ENCODE assay signal across 20 cellular contexts in genomic region chr10:29277296-29277695, GRCh38. TPM values are rescaled to one million over a fixed set of nuclear protein-coding genes. Genes with fewer than 3 reads are reported as not detected.
DNase-seq lines count a peak whose midpoint lies in the region; TF ChIP-seq lines count a peak whose summit lies in the region.
"Had no signal": no experiment of that assay in that cellular context is flagged by ENCODE, and none has a peak within 500 bp of the region (broad histone marks: within the 10 kb centered on the region; RNA-seq: fewer than 3 reads in every experiment).

No MANE protein-coding gene starts in this region.

- H3K36me3 Mint-ChIP-seq in neural progenitor cell = no peaks in the 10 kb centered on the region
- H3K36me3 Mint-ChIP-seq: CD4-positive, CD25-positive, alpha-beta regulatory T cell had no signal

- no peaks in the 10 kb centered on the region for H3K79me2 ChIP-seq in neural progenitor cell (ENCODE audit: low read depth)

- H4K20me1 ChIP-seq in neural progenitor cell (ENCODE audit: low read depth) = no peaks in the 10 kb centered on the region

- H3K4me3 ChIP-seq in BE2C (ENCODE audit: low read depth, low read length) = no peak overlapping the region
- H3K4me3 ChIP-seq in HEK293 (ENCODE audit: low read depth, low read length) = no peak overlapping the region
- no peak overlapping the region for H3K4me3 ChIP-seq in adrenal gland
- no peak overlapping the region for H3K4me3 ChIP-seq in neural progenitor cell

- H3K27ac ChIP-seq in HEK293 (ENCODE audit: extremely low read depth, low read depth, low read length) (peak overlapping the region; percentile 87), adrenal gland (no peak overlapping the region), neural progenitor cell (no peak overlapping the region)
- H3K27ac ChIP-seq: KMS-11 had no signal

- no peaks in the 10 kb centered on the region for H3K36me3 ChIP-seq in BE2C
- H3K36me3 ChIP-seq in HEK293 (ENCODE audit: control insufficient read depth in 2 of 2, insufficient read depth in 1 of 2, low read length in 2 of 2) = no peaks in the 10 kb centered on the region
- H3K36me3 ChIP-seq in adrenal gland (replicated peaks in 1 of 2) = no peaks in the 10 kb centered on the region
- no peaks in the 10 kb centered on the region for H3K36me3 ChIP-seq in neural progenitor cell

- H3K4me1 Mint-ChIP-seq in neural progenitor cell = peaks cover 4% of the 10 kb centered on the region
- H3K4me1 Mint-ChIP-seq: CD4-positive, CD25-positive, alpha-beta regulatory T cell had no signal

- H3K27me3 ChIP-seq in BE2C (no peaks in the 10 kb centered on the region), adrenal gland (no peaks in the 10 kb centered on the region), neural progenitor cell (no peaks in the 10 kb centered on the region)

- intact Hi-C loops in adrenal gland (cut with DNase I) = no loop called here

- H3K4me1 ChIP-seq in BE2C (peaks cover 14% of the 10 kb centered on the region), HEK293 (ENCODE audit: control insufficient read depth, insufficient read depth, low read length) (peaks cover 20% of the 10 kb centered on the region), adrenal gland (replicated peaks in 1 of 2) (no peaks in the 10 kb centered on the region), neural progenitor cell (peaks cover 11% of the 10 kb centered on the region)

- H3K27me3 Mint-ChIP-seq in neural progenitor cell (ENCODE audit: insufficient read depth, low read depth) = peaks cover 6% of the 10 kb centered on the region
- H3K27me3 Mint-ChIP-seq: CD4-positive, CD25-positive, alpha-beta regulatory T cell had no signal

- H3K27ac Mint-ChIP-seq in neural progenitor cell = no peak overlapping the region
- H3K27ac Mint-ChIP-seq: CD4-positive, CD25-positive, alpha-beta regulatory T cell had no signal

- no peak for TF ChIP-seq POLR2A in adrenal gland (IDR thresholded peaks at IDR 0.05)

- POLR2A ChIA-PET in HEK293 (lab: Yijun Ruan, JAX) = no interaction called here

- TF ChIP-seq CTCF in BE2C (IDR thresholded peaks at IDR 0.05; ENCODE audit: low read depth, low read length) (no peak), HEK293 (tag by site-specific recombination; IDR thresholded peaks at IDR 0.05) (no peak), adrenal gland (IDR thresholded peaks at IDR 0.05) (no peak), neural progenitor cell (IDR thresholded peaks at IDR 0.05) (no peak)

- 65 to 85% (median 75%) methylated on average over 4 of the region's 4 CpGs for WGBS in adrenal gland, 4 donors

- H3K4me2 ChIP-seq in neural progenitor cell = peak overlapping the region; percentile 4
- H3K4me2 ChIP-seq: KMS-11 had no signal

- no peak overlapping the region for H2AFZ ChIP-seq in neural progenitor cell (replicated peaks)

- peak; percentile 26 for DNase-seq in BE2C
- DNase-seq in adrenal gland = peak; percentile 27 to 69 (median 55)
- no peak for DNase-seq in neural progenitor cell (ENCODE audit: low spot score)
- no peak for DNase-seq in pons (ENCODE audit: low spot score)
- no peak for DNase-seq in COLO668 (lab: John Stamatoyannopoulos, UW; ENCODE audit: unreplicated experiment)
- no peak for DNase-seq in occipital lobe (lab: John Stamatoyannopoulos, UW)
- no peak for DNase-seq in NOMO-1 treated with dmso at 0.1 percent for 144 hours (lab: John Stamatoyannopoulos, UW; ENCODE audit: unreplicated experiment)
- DNase-seq: CD4-positive, CD25-positive, alpha-beta regulatory T cell; DND-41; MM.1S; NCI-H1105 treated with DMSO at 0.1 percent for 48 hours; NCI-H187; NCI-H2171 treated with DMSO at 0.1 percent for 48 hours; NCI-H510A; SHP77 treated with DMSO at 0.1 percent for 48 hours had no signal

- no peak overlapping the region for H3K4me3 Mint-ChIP-seq in neural progenitor cell
- H3K4me3 Mint-ChIP-seq: CD4-positive, CD25-positive, alpha-beta regulatory T cell had no signal

- H3K9ac ChIP-seq in neural progenitor cell = no peak overlapping the region
- H3K9ac ChIP-seq: KMS-11 had no signal

- H3K9me3 Mint-ChIP-seq in neural progenitor cell = peaks cover 2% of the 10 kb centered on the region

- H3K9me3 ChIP-seq in BE2C (no peaks in the 10 kb centered on the region), HEK293 (ENCODE audit: control insufficient read depth, insufficient read depth, low read depth, low read length) (no peaks in the 10 kb centered on the region), adrenal gland (replicated peaks in 1 of 3) (no peaks in the 10 kb centered on the region), neural progenitor cell (ENCODE audit: low read depth) (no peaks in the 10 kb centered on the region)

- no peaks in the 10 kb centered on the region for H3F3A ChIP-seq in neural progenitor cell (ENCODE audit: low read depth)

- CTCF ChIA-PET in HEK293 (lab: Yijun Ruan, JAX) = interaction anchor here (1.5 kb wide), 1 partner anchor 27 kb away, joined by 4 read pairs; no protein-coding TSS in a partner anchor

TF ChIP-seq in HEK293, 187 proteins besides CTCF, POLR2A, EP300 and RAD21:
- TF ChIP-seq GLIS2 (tag by site-specific recombination; IDR thresholded peaks at IDR 0.05) (no peak), ZBTB44 (tag by site-specific recombination; IDR thresholded peaks at IDR 0.05) (0 out of 2 replicates have a peak, but pooled peaks have one; percentile 25)

RNA-seq across cellular contexts. Expression of gene LYZL1, which starts 11.6 kb away (rescaled TPM):
- polyA plus RNA-seq in BE2C (2012; ENCODE audit: insufficient read depth, insufficient read length, low read depth) = not detected
- total RNA-seq in adrenal gland (not detected), neural progenitor cell (ENCODE audit: low replicate concordance) (not detected in 2 replicates), occipital lobe (not detected)
- not detected for polyA plus RNA-seq in adrenal gland
- total RNA-seq: A673; CD4-positive, CD25-positive, alpha-beta regulatory T cell; H1; HepG2 had no signal
- polyA plus RNA-seq: CD4-positive, CD25-positive, alpha-beta regulatory T cell; H1; HepG2 had no signal

Comparison
In these comparisons a context has a peak if more than half of its experiments do, and no peak if none do; other contexts are left out.
1. DNase-seq: peak in BE2C (single experiment) and adrenal gland (7 of 7); none in neural progenitor cell (single experiment), pons (single experiment), COLO668 (single experiment), occipital lobe (single experiment) and NOMO-1 treated with dmso at 0.1 percent for 144 hours (single experiment).